In the genomic region with DNA sequence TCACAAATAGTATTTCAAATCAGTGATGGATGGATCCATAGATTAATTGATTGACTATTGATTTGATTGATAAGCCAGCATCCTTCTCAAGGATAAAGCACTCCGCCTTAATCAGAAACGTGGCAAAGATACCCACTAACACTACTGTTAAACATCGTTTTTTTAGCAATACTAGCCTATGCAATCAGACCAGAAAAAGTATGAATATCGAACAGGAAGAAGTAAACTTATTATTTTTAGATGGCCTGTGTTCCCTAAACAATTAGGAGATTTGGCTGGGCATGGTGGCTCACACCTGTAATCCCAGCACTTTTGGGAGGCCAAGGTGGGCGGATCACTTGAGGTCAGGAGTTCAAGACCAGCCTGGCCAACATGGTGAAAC, we compare ENCODE assay signal across 22 cellular contexts. TPM values are rescaled to one million over a fixed set of nuclear protein-coding genes. Genes with fewer than 3 reads are reported as not detected.
DNase-seq lines count a peak whose midpoint lies in the region; ATAC-seq, FAIRE-seq and TF ChIP-seq lines count a peak whose summit lies in the region.
"Had no signal": no experiment of that assay in that cellular context is flagged by ENCODE, and none has a peak within 500 bp of the region (broad histone marks: within the 10 kb centered on the region; RNA-seq: fewer than 3 reads in every experiment).

No MANE protein-coding gene starts in this region.

- no peak overlapping the region for H3K56ac ChIP-seq in H1 (replicated peaks; ENCODE audit: insufficient read length, low read depth, low read length)

- no peaks in the 10 kb centered on the region for H3K79me1 ChIP-seq in H1 (ENCODE audit: low read depth, low read length)

- H3K27me3 Mint-ChIP-seq in activated naive CD8-positive, alpha-beta T cell treated with anti-CD3 and anti-CD28 coated beads, Interleukin-2, amount 50 U/mL, for 24 hours, result peaks cover 15% of the 10 kb centered on the region

- 78% methylated on average over 5 of the region's 5 CpGs for WGBS in HepG2 (ENCODE audit: low lambda C conversion rate)
- 93% methylated on average over 4 of the region's 5 CpGs for WGBS in right lobe of liver (ENCODE audit: insufficient coverage, low coverage, low lambda C conversion rate, missing lambda C conversion rate)
- 92% methylated on average over 5 of the region's 5 CpGs; no CpG with 5 or more reads in 1 of the 2 experiments for WGBS in H1 (ENCODE audit: extremely low coverage in 1 of 2, insufficient coverage in 1 of 2, insufficient read length in 1 of 2, insufficient replicate concordance in 2 of 2, low coverage in 1 of 2, low lambda C conversion rate in 2 of 2, missing lambda C conversion rate in 1 of 2), 2 experiments

- H2BK20ac ChIP-seq in H1 (ENCODE audit: low read length), result no peak overlapping the region

- H2BK120ac ChIP-seq in H1 (replicated peaks; ENCODE audit: low read depth, low read length), result no peak overlapping the region

- H3K4ac ChIP-seq in H1 (replicated peaks; ENCODE audit: insufficient read length, low read depth, low read length), result no peak overlapping the region

- H3K4me3 ChIP-seq in HepG2 (replicated peaks in 1 of 3; ENCODE audit: insufficient read depth in 1 of 3, low read depth in 2 of 3, low read length in 3 of 3) (no peak overlapping the region), right lobe of liver (no peak overlapping the region), HEK293 (ENCODE audit: low read depth, low read length) (no peak overlapping the region), H1 (ENCODE audit: extremely low read depth in 1 of 4, insufficient read depth in 2 of 4, low read depth in 3 of 4, low read length in 4 of 4) (no peak overlapping the region), gastrocnemius medialis (no peak overlapping the region)
- H3K4me3 ChIP-seq: GM12878, GM23248 had no signal

- H3K79me2 ChIP-seq in HepG2 (ENCODE audit: insufficient read depth, low read length), result no peaks in the 10 kb centered on the region
- H3K79me2 ChIP-seq in H1 (ENCODE audit: control insufficient read depth in 1 of 2, insufficient read depth in 2 of 2, low read length in 2 of 2), result no peaks in the 10 kb centered on the region

- TF ChIP-seq EP300 in HepG2 (IDR thresholded peaks at IDR 0.05; ENCODE audit: low read depth in 2 of 2, low read length in 2 of 2) (no peak), HepG2 (CRISPR knock-in tag; IDR thresholded peaks at IDR 0.05; ENCODE audit: borderline replicate concordance) (no peak), H1 (IDR thresholded peaks at IDR 0.05; ENCODE audit: borderline replicate concordance in 1 of 2, low read depth in 2 of 2, low read length in 2 of 2) (no peak)

- H4K20me1 ChIP-seq in HepG2 (ENCODE audit: insufficient read depth, low read length) (no peaks in the 10 kb centered on the region), H1 (replicated peaks in 1 of 2; ENCODE audit: control insufficient read depth in 1 of 2, insufficient read depth in 2 of 2, low read length in 2 of 2) (no peaks in the 10 kb centered on the region)

- FAIRE-seq in HepG2 (lab: Jason Lieb, UNC), result no peak
- FAIRE-seq in H1 (lab: Jason Lieb, UNC), result no peak
- FAIRE-seq: A204.1, D721Med, GM12878, GM19239 had no signal

- no peak overlapping the region for H3K27ac ChIP-seq in HepG2 (ENCODE audit: extremely low read length, insufficient read depth, low read length)
- no peak overlapping the region for H3K27ac ChIP-seq in right lobe of liver
- no peak overlapping the region for H3K27ac ChIP-seq in HEK293 (ENCODE audit: extremely low read depth, low read depth, low read length)
- no peak overlapping the region for H3K27ac ChIP-seq in H1 (ENCODE audit: low read depth, low read length)
- no peak overlapping the region for H3K27ac ChIP-seq in gastrocnemius medialis
- H3K27ac ChIP-seq: 22Rv1, C4-2B, GM23248 had no signal

- H3K9me3 Mint-ChIP-seq in activated naive CD8-positive, alpha-beta T cell treated with anti-CD3 and anti-CD28 coated beads, Interleukin-2, amount 50 U/mL, for 24 hours, result peaks cover 20% of the 10 kb centered on the region

- H3K4me1 ChIP-seq in HepG2 (ENCODE audit: insufficient read depth, low read length) (no peaks in the 10 kb centered on the region), right lobe of liver (no peaks in the 10 kb centered on the region), HEK293 (ENCODE audit: control insufficient read depth, insufficient read depth, low read length) (no peaks in the 10 kb centered on the region), H1 (replicated peaks in 1 of 4; ENCODE audit: control insufficient read depth in 3 of 4, insufficient read depth in 4 of 4, low read length in 3 of 4) (no peaks in the 10 kb centered on the region), gastrocnemius medialis (no peaks in the 10 kb centered on the region)
- H3K4me1 ChIP-seq: BE2C had no signal

- TF ChIP-seq CTCF in HepG2 (CRISPR knock-in tag; IDR thresholded peaks at IDR 0.05) (no peak), right lobe of liver (IDR thresholded peaks at IDR 0.05) (no peak), HEK293 (tag by site-specific recombination; IDR thresholded peaks at IDR 0.05) (no peak), H1 (IDR thresholded peaks at IDR 0.05; ENCODE audit: control extremely low read depth in 1 of 3, insufficient read depth in 1 of 3, low read depth in 1 of 3, low read length in 3 of 3) (no peak), gastrocnemius medialis (IDR thresholded peaks at IDR 0.05 in 4 of 5, conservative IDR thresholded peaks at IDR 0.05 in 1 of 5) (no peak)

- ATAC-seq in HepG2, result no peak
- ATAC-seq in right lobe of liver, result no peak
- ATAC-seq in HG03095 (IDR thresholded peaks at IDR 0.05; ENCODE audit: unreplicated experiment), result no peak
- ATAC-seq in activated naive CD8-positive, alpha-beta T cell treated with anti-CD3 and anti-CD28 coated beads, Interleukin-2, amount 50 U/mL, for 24 hours, result no peak
- ATAC-seq in gastrocnemius medialis, result no peak
- ATAC-seq: CD8-positive, alpha-beta T cell had no signal

- no peak overlapping the region for H3K18ac ChIP-seq in H1 (ENCODE audit: extremely low read depth, low read length)

- H3K4me2 ChIP-seq in HepG2 (ENCODE audit: low read depth, low read length) (no peak overlapping the region), H1 (ENCODE audit: insufficient read depth in 1 of 2, low read depth in 2 of 2, low read length in 2 of 2) (no peak overlapping the region)

- no peak for DNase-seq in HepG2 (ENCODE audit: low spot score)
- DNase-seq in right lobe of liver, result no peak
- DNase-seq in H1 (ENCODE audit: low read depth in 1 of 2, low spot score in 2 of 2), result no peak
- no peak for DNase-seq in activated naive CD8-positive, alpha-beta T cell treated with anti-CD3 and anti-CD28 coated beads, Interleukin-2, amount 50 U/mL, for 24 hours
- no peak for DNase-seq in gastrocnemius medialis
- DNase-seq: DMS 273 treated with DMSO at 0.1 percent for 48 hours, DMS79, GDM1 had no signal

- POLR2A ChIA-PET in HepG2 (lab: Yijun Ruan, JAX) (no interaction called here), HEK293 (lab: Yijun Ruan, JAX) (interaction anchor here (0.6 kb wide), 1 partner anchor 76 kb away, joined by 4 read pairs; a partner anchor contains a TSS), H1 (lab: Charles Lee; ENCODE audit: partially characterized antibody) (no interaction called here)

- intact Hi-C loops in HepG2 (cut with micrococcal nuclease; ENCODE audit: unreplicated experiment), result no loop called here
- intact Hi-C loops in right lobe of liver (cut with DNase I), result loop anchor here in 1 of 2 donors (10.0 kb wide), 1 partner anchor 88 kb away; a partner anchor contains a TSS
- intact Hi-C loops in gastrocnemius medialis (cut with DNase I; ENCODE audit: low total_unique reads), result no loop called here

- H2BK15ac ChIP-seq in H1 (ENCODE audit: low read length), result no peak overlapping the region

- in situ Hi-C loops in HepG2 (cut with HindIII; ENCODE audit: extremely low pct_ligation_motif_present, low pct_unique_long_range_greater_than_20kb) (no loop called here), gastrocnemius medialis (cut with MboI; ENCODE audit: low sequenced_read_pairs in 4 of 4) (loop anchor here in 3 of 4 donors (25.0 kb wide), 1 partner anchor 91 kb away; a partner anchor contains a TSS)

- no peak overlapping the region for H3K4me3 Mint-ChIP-seq in activated naive CD8-positive, alpha-beta T cell treated with anti-CD3 and anti-CD28 coated beads, Interleukin-2, amount 50 U/mL, for 24 hours
- H3K4me3 Mint-ChIP-seq: CD4-positive, CD25-positive, alpha-beta regulatory T cell; CD8-positive, alpha-beta T cell; H9 had no signal

- H3K9me3 ChIP-seq in HepG2 (ENCODE audit: low read length) (peaks cover 13% of the 10 kb centered on the region), right lobe of liver (peaks cover 0 to 8% (median 3%) of the 10 kb centered on the region in 4 donors), HEK293 (ENCODE audit: control insufficient read depth, insufficient read depth, low read depth, low read length) (no peaks in the 10 kb centered on the region), H1 (ENCODE audit: insufficient read depth in 2 of 2, low read depth in 1 of 2, low read length in 1 of 2) (peaks cover 17 to 18% of the 10 kb centered on the region in 2 experiments), gastrocnemius medialis (no peaks in the 10 kb centered on the region)
- H3K9me3 ChIP-seq: BE2C had no signal

- no peak overlapping the region for H4K91ac ChIP-seq in H1 (replicated peaks; ENCODE audit: insufficient read length, low read length)

- CTCF ChIA-PET in HepG2 (lab: Yijun Ruan, JAX; ENCODE audit: low intra/inter-chr PET ratio, low total read pairs) (no interaction called here), HEK293 (lab: Yijun Ruan, JAX) (interaction anchor here (0.7 to 2.1 kb wide), 15 partner anchors 9 to 531 kb away, joined by 3 to 15 read pairs (median 5); no protein-coding TSS in a partner anchor), H1 (lab: Charles Lee; ENCODE audit: partially characterized antibody) (interaction anchor here (0.6 to 14.7 kb wide), 19 partner anchors 11 to 105 kb away, joined by 3 to 397 read pairs (median 4); a partner anchor contains a TSS)

- no peaks in the 10 kb centered on the region for H3K4me1 Mint-ChIP-seq in activated naive CD8-positive, alpha-beta T cell treated with anti-CD3 and anti-CD28 coated beads, Interleukin-2, amount 50 U/mL, for 24 hours
- H3K4me1 Mint-ChIP-seq: CD4-positive, CD25-positive, alpha-beta regulatory T cell; H9 had no signal

- H3K36me3 ChIP-seq in HepG2 (replicated peaks in 1 of 2; ENCODE audit: control insufficient read depth in 1 of 2, insufficient read depth in 2 of 2, low read length in 2 of 2), result peaks cover 2 to 9% of the 10 kb centered on the region in 2 experiments; a peak in 1 of 5 replicates
- peaks cover 0 to 34% (median 16%) of the 10 kb centered on the region in 4 donors for H3K36me3 ChIP-seq in right lobe of liver
- H3K36me3 ChIP-seq in HEK293 (ENCODE audit: control insufficient read depth in 2 of 2, insufficient read depth in 1 of 2, low read length in 2 of 2), result peaks cover 0 to 13% of the 10 kb centered on the region in 2 experiments; a peak in 1 of 3 replicates
- peaks cover 2 to 38% (median 22%) of the 10 kb centered on the region in 4 experiments; a peak in 7 of 8 replicates for H3K36me3 ChIP-seq in H1 (ENCODE audit: control insufficient read depth in 2 of 4, insufficient read depth in 4 of 4, low read length in 3 of 4)
- peaks cover 5 to 83% of the 10 kb centered on the region in 2 donors for H3K36me3 ChIP-seq in gastrocnemius medialis
- H3K36me3 ChIP-seq: BE2C had no signal

- H2AFZ ChIP-seq in HepG2 (ENCODE audit: low read length) (no peak overlapping the region), H1 (ENCODE audit: low read length) (no peak overlapping the region)
- H2AFZ ChIP-seq: GM23248 had no signal

- H3K36me3 Mint-ChIP-seq in activated naive CD8-positive, alpha-beta T cell treated with anti-CD3 and anti-CD28 coated beads, Interleukin-2, amount 50 U/mL, for 24 hours (ENCODE audit: low read depth), result peaks cover 2% of the 10 kb centered on the region
- H3K36me3 Mint-ChIP-seq: CD4-positive, CD25-positive, alpha-beta regulatory T cell; CD8-positive, alpha-beta T cell had no signal

- no peak overlapping the region for H4K5ac ChIP-seq in H1 (ENCODE audit: insufficient read length, low read depth, low read length)

- no peak overlapping the region for H2BK12ac ChIP-seq in H1 (ENCODE audit: low read depth, low read length)

- no TSS peak for BruUV-seq in HepG2 (replicated peaks; lab: Mats Ljungman, UMichigan)

- TF ChIP-seq RAD21 in HepG2 (CRISPR knock-in tag; IDR thresholded peaks at IDR 0.05) (no peak), H1 (IDR thresholded peaks at IDR 0.05 in 1 of 2, conservative IDR thresholded peaks at IDR 0.05 in 1 of 2; ENCODE audit: low read depth in 2 of 2, low read length in 2 of 2) (no peak)

- H3K23ac ChIP-seq in H1 (ENCODE audit: insufficient read length), result no peak overlapping the region

- H3K9ac ChIP-seq in HepG2 (ENCODE audit: insufficient read depth, low read depth, low read length), result no peak overlapping the region
- no peak overlapping the region for H3K9ac ChIP-seq in H1 (replicated peaks in 1 of 4; ENCODE audit: extremely low read depth in 1 of 4, low read depth in 3 of 4, low read length in 3 of 4)
- H3K9ac ChIP-seq: GM23248 had no signal

- H3K23me2 ChIP-seq in H1 (ENCODE audit: low read depth, low read length), result no peaks in the 10 kb centered on the region

- H2BK5ac ChIP-seq in H1 (ENCODE audit: low read depth, low read length), result no peak overlapping the region

- no peak overlapping the region for H2AK5ac ChIP-seq in H1 (ENCODE audit: low read depth, low read length)

- no peak overlapping the region for H3K27ac Mint-ChIP-seq in activated naive CD8-positive, alpha-beta T cell treated with anti-CD3 and anti-CD28 coated beads, Interleukin-2, amount 50 U/mL, for 24 hours
- H3K27ac Mint-ChIP-seq: CD4-positive, CD25-positive, alpha-beta regulatory T cell; CD8-positive, alpha-beta T cell had no signal

- H3K27me3 ChIP-seq in HepG2 (ENCODE audit: control insufficient read depth in 1 of 2, insufficient read depth in 2 of 2, low read length in 2 of 2), result no peaks in the 10 kb centered on the region
- H3K27me3 ChIP-seq in right lobe of liver, result no peaks in the 10 kb centered on the region
- H3K27me3 ChIP-seq in H1 (replicated peaks in 1 of 4; ENCODE audit: control insufficient read depth in 3 of 4, extremely low read depth in 1 of 4, insufficient read depth in 3 of 4, low read length in 3 of 4), result no peaks in the 10 kb centered on the region
- no peaks in the 10 kb centered on the region for H3K27me3 ChIP-seq in gastrocnemius medialis
- H3K27me3 ChIP-seq: BE2C had no signal

- H4K8ac ChIP-seq in H1 (ENCODE audit: extremely low read depth, insufficient read depth, low read length), result no peak overlapping the region

- TF ChIP-seq POLR2A in HepG2 (IDR thresholded peaks at IDR 0.05; ENCODE audit: insufficient read depth in 1 of 2, low read depth in 2 of 2, low read length in 2 of 2) (no peak), right lobe of liver (IDR thresholded peaks at IDR 0.05) (no peak), H1 (IDR thresholded peaks at IDR 0.05; ENCODE audit: control extremely low read depth in 1 of 2, low read depth in 2 of 2, low read length in 2 of 2) (no peak), gastrocnemius medialis (IDR thresholded peaks at IDR 0.05) (no peak)

- H3K14ac ChIP-seq in H1 (ENCODE audit: insufficient read length), result no peak overlapping the region

RNA-seq across cellular contexts. Expression of a gene that starts 49.5 kb away (rescaled TPM):
- total RNA-seq in HepG2 (2016; rRNA removed; fragmentation: Illumina TruSeq; extraction: Trizol), result 5.5 and 6.4 TPM in 2 replicates
- 0.53 and 0.61 TPM in 2 replicates for total RNA-seq in HepG2 (2016; cell fraction: cytosol; rRNA removed; fragmentation: Illumina TruSeq; extraction: Trizol; ENCODE audit: low read depth)
- total RNA-seq in HepG2 (2016; cell fraction: insoluble cytoplasmic fraction; rRNA removed; fragmentation: Illumina TruSeq; extraction: Trizol), result 4.9 and 6.5 TPM in 2 replicates
- total RNA-seq in HepG2 (2016; cell fraction: membrane; rRNA removed; fragmentation: Illumina TruSeq; extraction: Trizol), result 2.1 and 2.4 TPM in 2 replicates
- total RNA-seq in HepG2 (2016; cell fraction: nucleus; rRNA removed; fragmentation: Illumina TruSeq; extraction: Trizol), result 4.0 and 5.6 TPM in 2 replicates
- 5.8 and 8.0 TPM in 2 replicates for polyA plus RNA-seq in HepG2 (2011; rRNA removed)
- 5.0 and 5.4 TPM in 2 replicates for polyA plus RNA-seq in HepG2 (2011; cell fraction: cytosol; rRNA removed)
- 15.1 and 15.8 TPM in 2 replicates for polyA plus RNA-seq in HepG2 (2011; cell fraction: nucleus; rRNA removed)
- 5.1 and 8.9 TPM in 2 replicates for polyA plus RNA-seq in HepG2 (2012)
- 0.88 and 1.1 TPM in 2 replicates for polyA plus RNA-seq in HepG2 (2016; cell fraction: cytosol; fragmentation: Illumina TruSeq; extraction: Trizol; ENCODE audit: low read depth)
- 6.6 and 11.4 TPM in 2 replicates for polyA plus RNA-seq in HepG2 (2016; cell fraction: insoluble cytoplasmic fraction; fragmentation: Illumina TruSeq; extraction: Trizol; ENCODE audit: low read depth)
- polyA plus RNA-seq in HepG2 (2016; cell fraction: membrane; fragmentation: Illumina TruSeq; extraction: Trizol; ENCODE audit: low read depth), result 1.4 and 1.7 TPM in 2 replicates
- polyA plus RNA-seq in HepG2 (2016; cell fraction: nucleus; fragmentation: Illumina TruSeq; extraction: Trizol; ENCODE audit: insufficient read depth, low read depth), result 14.3 and 14.6 TPM in 2 replicates
- polyA minus RNA-seq in HepG2 (2011; rRNA and poly(A)+ RNA removed; ENCODE audit: low replicate concordance), result 22.4 TPM in 1 of 2 replicates, not detected in the other
- polyA minus RNA-seq in HepG2 (2011; cell fraction: cytosol; rRNA and poly(A)+ RNA removed), result 11.9 and 12.9 TPM in 2 replicates
- polyA minus RNA-seq in HepG2 (2011; cell fraction: nucleus; rRNA and poly(A)+ RNA removed), result 9.0 TPM in 2 replicates
- 10 to 100 TPM; 49.1 to 89.0 (median 65.8) TPM for total RNA-seq in right lobe of liver
- total RNA-seq in H1 (2021; fragmentation: NEBNext Ultra II Directional; extraction: Animal tissue kit (Norgen Biotek cat#: 25700)), result 25.7 and 28.6 TPM in 2 replicates
- 17.3 and 25.3 TPM in 2 replicates for polyA plus RNA-seq in H1 (2011; rRNA removed)
- polyA plus RNA-seq in H1 (2011; cell fraction: cytosol; rRNA removed), result 19.4 TPM
- polyA plus RNA-seq in H1 (2011; cell fraction: nucleus; rRNA removed), result 34.3 TPM
- 13.5 to 25.2 TPM (median 23.2 TPM) in 4 replicates for polyA plus RNA-seq in H1 (2012, experiment 1 of 2)
- polyA plus RNA-seq in H1 (2012, experiment 2 of 2), result 12.8 TPM
- polyA plus RNA-seq in H1 (2013, experiment 1 of 2), result 11.0 TPM
- 10.4 TPM for polyA plus RNA-seq in H1 (2013, experiment 2 of 2)
- 16.9 and 19.5 TPM in 2 replicates for polyA minus RNA-seq in H1 (2011; rRNA and poly(A)+ RNA removed)
- 19.5 TPM for polyA minus RNA-seq in H1 (2011; cell fraction: cytosol; rRNA and poly(A)+ RNA removed)
- polyA minus RNA-seq in H1 (2011; cell fraction: nucleus; rRNA and poly(A)+ RNA removed), result 26.9 TPM
- total RNA-seq in gastrocnemius medialis, result 100 to 1,000 TPM; 103 to 174 (median 141) TPM
- total RNA-seq: CD4-positive, CD25-positive, alpha-beta regulatory T cell; CD8-positive, alpha-beta T cell; GM23248 had no signal
- polyA plus RNA-seq: AG04450; CD4-positive, CD25-positive, alpha-beta regulatory T cell; GM23248 had no signal
